1 cellular context compared by ENCODE assay signal in the genomic region with DNA sequence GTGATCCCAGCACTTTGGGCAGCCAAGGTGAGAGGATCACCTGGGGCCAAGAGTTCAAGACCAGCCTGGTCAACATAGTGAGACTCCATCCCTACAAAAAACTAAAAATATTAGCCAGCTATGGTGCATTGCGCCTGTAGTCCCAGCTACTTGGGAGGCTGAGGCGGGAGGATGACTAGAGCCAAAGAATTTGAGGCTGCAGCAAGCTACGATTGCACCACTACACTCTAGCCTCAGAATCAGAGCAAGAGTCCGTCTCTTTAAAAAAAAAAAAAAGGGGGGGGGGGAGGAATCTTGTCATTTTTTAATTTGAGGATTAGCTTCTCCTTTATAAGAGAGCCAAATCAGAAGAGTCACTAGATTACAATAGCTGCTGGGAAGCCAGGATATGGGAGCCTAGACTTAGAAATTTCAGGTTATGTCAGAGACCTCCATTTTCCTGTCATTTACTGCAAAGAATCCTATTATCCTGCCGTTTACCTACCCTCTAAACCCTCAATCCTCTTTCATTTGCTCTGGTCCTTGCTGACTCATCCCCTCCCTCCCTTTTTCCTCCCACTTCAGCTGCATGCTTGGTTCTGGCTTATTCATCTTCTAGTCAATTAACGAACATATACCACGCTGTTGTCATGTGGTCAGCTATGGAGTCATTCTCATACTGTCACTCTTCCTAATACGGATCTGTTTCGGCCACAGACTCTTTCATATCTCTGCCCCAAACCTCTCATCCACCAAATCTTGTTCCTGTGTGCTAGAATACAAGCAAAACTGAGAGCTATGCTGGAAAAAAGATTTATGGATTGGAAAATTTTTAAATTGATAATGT.
TF ChIP-seq lines count a peak whose summit lies in the region.

No MANE protein-coding gene starts in this region.

TF ChIP-seq in K562, 482 proteins besides CTCF, POLR2A, EP300 and RAD21 (continued from another document and continues in another):
- TF ChIP-seq, protein P1, sequence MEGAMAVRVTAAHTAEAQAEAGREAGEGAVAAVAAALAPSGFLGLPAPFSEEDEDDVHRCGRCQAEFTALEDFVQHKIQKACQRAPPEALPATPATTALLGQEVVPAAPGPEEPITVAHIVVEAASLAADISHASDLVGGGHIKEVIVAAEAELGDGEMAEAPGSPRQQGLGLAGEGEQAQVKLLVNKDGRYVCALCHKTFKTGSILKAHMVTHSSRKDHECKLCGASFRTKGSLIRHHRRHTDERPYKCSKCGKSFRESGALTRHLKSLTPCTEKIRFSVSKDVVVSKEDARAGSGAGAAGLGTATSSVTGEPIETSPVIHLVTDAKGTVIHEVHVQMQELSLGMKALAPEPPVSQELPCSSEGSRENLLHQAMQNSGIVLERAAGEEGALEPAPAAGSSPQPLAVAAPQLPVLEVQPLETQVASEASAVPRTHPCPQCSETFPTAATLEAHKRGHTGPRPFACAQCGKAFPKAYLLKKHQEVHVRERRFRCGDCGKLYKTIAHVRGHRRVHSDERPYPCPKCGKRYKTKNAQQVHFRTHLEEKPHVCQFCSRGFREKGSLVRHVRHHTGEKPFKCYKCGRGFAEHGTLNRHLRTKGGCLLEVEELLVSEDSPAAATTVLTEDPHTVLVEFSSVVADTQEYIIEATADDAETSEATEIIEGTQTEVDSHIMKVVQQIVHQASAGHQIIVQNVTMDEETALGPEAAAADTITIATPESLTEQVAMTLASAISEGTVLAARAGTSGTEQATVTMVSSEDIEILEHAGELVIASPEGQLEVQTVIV (CRISPR knock-in tag; IDR thresholded peaks at IDR 0.05; ENCODE audit: borderline replicate concordance), result no peak
- TF ChIP-seq PBX2 (CRISPR knock-in tag; IDR thresholded peaks at IDR 0.05; ENCODE audit: low read depth) (no peak), PBX2 (tag; conservative IDR thresholded peaks at IDR 0.05; ENCODE audit: low read depth) (peak; percentile 82), ZNF830 (CRISPR knock-in tag; IDR thresholded peaks at IDR 0.05) (no peak), RBM34 (IDR thresholded peaks at IDR 0.05; ENCODE audit: borderline replicate concordance, insufficient read depth, low read length) (no peak), ZZZ3 (IDR thresholded peaks at IDR 0.05) (no peak), ZFX (CRISPR knock-in tag; IDR thresholded peaks at IDR 0.05) (no peak), ZSCAN32 (CRISPR knock-in tag; IDR thresholded peaks at IDR 0.05) (no peak), SMAD3 (CRISPR knock-in tag; conservative IDR thresholded peaks at IDR 0.05) (no peak), ZNF121 (CRISPR knock-in tag; conservative IDR thresholded peaks at IDR 0.05) (no peak), CLOCK (CRISPR knock-in tag; IDR thresholded peaks at IDR 0.05; ENCODE audit: borderline replicate concordance) (no peak), IRF2 (CRISPR knock-in tag; IDR thresholded peaks at IDR 0.05) (no peak), KAT7 (CRISPR knock-in tag; IDR thresholded peaks at IDR 0.05; ENCODE audit: borderline replicate concordance) (no peak), CBFA2T2 (conservative IDR thresholded peaks at IDR 0.05) (no peak; the same call in 1 of the 2 replicates), HDGF (IDR thresholded peaks at IDR 0.05) (no peak), NCOA2 (IDR thresholded peaks at IDR 0.05; ENCODE audit: partially characterized antibody in 2 of 2) (no peak), HOMEZ (CRISPR knock-in tag; IDR thresholded peaks at IDR 0.05) (no peak), MCM5 (IDR thresholded peaks at IDR 0.05; ENCODE audit: low read depth) (no peak), RBM14 (IDR thresholded peaks at IDR 0.05; ENCODE audit: borderline replicate concordance, insufficient read depth, low read depth, low read length) (no peak), WHSC1 (IDR thresholded peaks at IDR 0.05; ENCODE audit: low read length) (no peak), KLF1 (tag; IDR thresholded peaks at IDR 0.05) (no peak), THRA (IDR thresholded peaks at IDR 0.05) (no peak), PHF21A (IDR thresholded peaks at IDR 0.05; ENCODE audit: borderline replicate concordance, low read depth) (0 out of 2 replicates have a peak, but pooled peaks have one; percentile 38), ZNF3 (CRISPR knock-in tag; IDR thresholded peaks at IDR 0.05) (no peak), FOXM1 (IDR thresholded peaks at IDR 0.05; ENCODE audit: low read depth) (peak; percentile 55), FOXM1 (CRISPR knock-in tag; IDR thresholded peaks at IDR 0.05; ENCODE audit: low read depth) (no peak), FOXA3 (CRISPR knock-in tag; conservative IDR thresholded peaks at IDR 0.05 in 1 of 2, IDR thresholded peaks at IDR 0.05 in 1 of 2) (no peak), ZNF41 (CRISPR knock-in tag; conservative IDR thresholded peaks at IDR 0.05) (no peak), ZNF277 (CRISPR knock-in tag; IDR thresholded peaks at IDR 0.05; ENCODE audit: borderline replicate concordance) (no peak), MBD2 (IDR thresholded peaks at IDR 0.05; ENCODE audit: borderline replicate concordance, low read depth) (no peak), E2F8 (IDR thresholded peaks at IDR 0.05; ENCODE audit: low read depth, partially characterized antibody) (peak; percentile 38), ZNF263 (CRISPR knock-in tag; IDR thresholded peaks at IDR 0.05; ENCODE audit: borderline replicate concordance) (no peak), PHTF2 (CRISPR knock-in tag; IDR thresholded peaks at IDR 0.05) (no peak)
- TF ChIP-seq, protein P2, sequence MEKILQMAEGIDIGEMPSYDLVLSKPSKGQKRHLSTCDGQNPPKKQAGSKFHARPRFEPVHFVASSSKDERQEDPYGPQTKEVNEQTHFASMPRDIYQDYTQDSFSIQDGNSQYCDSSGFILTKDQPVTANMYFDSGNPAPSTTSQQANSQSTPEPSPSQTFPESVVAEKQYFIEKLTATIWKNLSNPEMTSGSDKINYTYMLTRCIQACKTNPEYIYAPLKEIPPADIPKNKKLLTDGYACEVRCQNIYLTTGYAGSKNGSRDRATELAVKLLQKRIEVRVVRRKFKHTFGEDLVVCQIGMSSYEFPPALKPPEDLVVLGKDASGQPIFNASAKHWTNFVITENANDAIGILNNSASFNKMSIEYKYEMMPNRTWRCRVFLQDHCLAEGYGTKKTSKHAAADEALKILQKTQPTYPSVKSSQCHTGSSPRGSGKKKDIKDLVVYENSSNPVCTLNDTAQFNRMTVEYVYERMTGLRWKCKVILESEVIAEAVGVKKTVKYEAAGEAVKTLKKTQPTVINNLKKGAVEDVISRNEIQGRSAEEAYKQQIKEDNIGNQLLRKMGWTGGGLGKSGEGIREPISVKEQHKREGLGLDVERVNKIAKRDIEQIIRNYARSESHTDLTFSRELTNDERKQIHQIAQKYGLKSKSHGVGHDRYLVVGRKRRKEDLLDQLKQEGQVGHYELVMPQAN (IDR thresholded peaks at IDR 0.05; ENCODE audit: borderline replicate concordance), result peak; percentile 59; the same call in 1 of the 2 replicates
- TF ChIP-seq, protein P3, sequence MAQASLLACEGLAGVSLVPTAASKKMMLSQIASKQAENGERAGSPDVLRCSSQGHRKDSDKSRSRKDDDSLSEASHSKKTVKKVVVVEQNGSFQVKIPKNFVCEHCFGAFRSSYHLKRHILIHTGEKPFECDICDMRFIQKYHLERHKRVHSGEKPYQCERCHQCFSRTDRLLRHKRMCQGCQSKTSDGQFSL (CRISPR knock-in tag; IDR thresholded peaks at IDR 0.05), result 0 out of 2 replicates have a peak, but pooled peaks have one; percentile 24
- TF ChIP-seq, protein P3 (tag; IDR thresholded peaks at IDR 0.05), result peak in 1 of 2 experiments; percentile 65; a peak in 1 of 4 replicates
